Comparison of ENCODE assay signal across 8 cellular contexts in the genomic region with DNA sequence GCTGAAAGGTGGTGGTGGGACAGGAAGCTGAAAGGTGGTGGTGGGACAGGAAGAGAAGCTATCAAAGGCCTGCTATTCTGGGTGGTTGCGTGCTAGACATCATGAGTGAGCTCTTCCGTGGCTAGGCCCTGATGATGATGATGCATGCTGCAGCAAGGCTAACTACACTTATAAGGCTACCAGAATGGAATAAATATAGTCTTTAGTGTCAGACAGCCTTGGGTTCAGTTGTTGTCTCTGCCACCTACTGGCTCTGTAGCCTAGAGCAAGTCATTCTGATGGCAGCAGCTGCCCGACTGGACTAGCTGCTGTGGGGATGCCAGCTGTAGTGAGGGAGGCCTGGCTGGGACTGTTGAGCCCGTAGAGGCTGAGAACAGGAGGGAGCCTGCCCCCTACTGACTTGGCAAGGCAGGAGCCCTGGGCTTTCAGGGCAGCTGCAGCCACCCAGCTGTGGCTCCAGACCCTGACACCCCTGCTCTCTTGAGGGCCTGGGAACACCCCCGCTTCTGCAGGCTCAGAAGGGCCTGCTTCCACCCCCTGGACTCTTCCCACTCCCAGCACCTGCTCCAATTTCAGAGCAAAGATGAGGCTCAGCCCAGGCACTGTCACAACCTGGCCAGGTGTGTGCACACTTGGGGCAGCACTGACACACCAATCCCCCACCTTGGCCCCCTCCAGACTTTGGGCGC. TPM values are rescaled to one million over a fixed set of nuclear protein-coding genes. Genes with fewer than 3 reads are reported as not detected.
DNase-seq lines count a peak whose midpoint lies in the region; ATAC-seq and TF ChIP-seq lines count a peak whose summit lies in the region.

No MANE protein-coding gene starts in this region.

- no peak overlapping the region for H3K4me3 ChIP-seq in hepatocyte

- DNase-seq in NCI-H146 (lab: John Stamatoyannopoulos, UW) (peak; percentile 13), NCI-H146 treated with DMSO at 0.1 percent for 48 hours (lab: John Stamatoyannopoulos, UW; ENCODE audit: unreplicated experiment) (no peak), hepatocyte (ENCODE audit: low spot score) (peak; percentile 9), NCI-H69 (lab: John Stamatoyannopoulos, UW) (no peak), H4 (ENCODE audit: low spot score) (no peak), posterior vena cava (ENCODE audit: low spot score) (no peak)
- DNase-seq in activated CD4-positive, alpha-beta T cell treated with anti-CD3 and anti-CD28 coated beads for 4 hours = peak; percentile 65 to 69

- H3K36me3 ChIP-seq in hepatocyte (replicated peaks; ENCODE audit: insufficient read depth, low read depth) = no peaks in the 10 kb centered on the region

- H2AFZ ChIP-seq in hepatocyte = no peak overlapping the region

- no peak for TF ChIP-seq CTCF in hepatocyte (IDR thresholded peaks at IDR 0.05; ENCODE audit: poor library complexity)

- ATAC-seq in HG03159 (IDR thresholded peaks at IDR 0.05; ENCODE audit: unreplicated experiment) = peak; percentile 78

- no peaks in the 10 kb centered on the region for H3K27me3 ChIP-seq in hepatocyte

- H3K4me1 ChIP-seq in hepatocyte (ENCODE audit: insufficient read depth) = no peaks in the 10 kb centered on the region

- no peaks in the 10 kb centered on the region for H3K9me3 ChIP-seq in hepatocyte (ENCODE audit: low read depth)

- no peak overlapping the region for H3K27ac ChIP-seq in hepatocyte

- no peaks in the 10 kb centered on the region for H4K20me1 ChIP-seq in hepatocyte (ENCODE audit: insufficient read depth, poor library complexity, severe bottlenecking)

- 88% methylated on average over 5 of the region's 6 CpGs for WGBS in hepatocyte (ENCODE audit: low lambda C conversion rate, missing lambda C conversion rate)

- H3K4me2 ChIP-seq in hepatocyte = no peak overlapping the region

- no peaks in the 10 kb centered on the region for H3K79me2 ChIP-seq in hepatocyte

- H3K9me2 ChIP-seq in hepatocyte (replicated peaks; ENCODE audit: insufficient read depth) = no peaks in the 10 kb centered on the region

- intact Hi-C loops in posterior vena cava (cut with DNase I) = no loop called here

RNA-seq across cellular contexts. Expression of gene ZBED2, which starts 21.4 kb away (rescaled TPM):
- total RNA-seq in hepatocyte (0.32 and 0.50 TPM in 2 replicates), posterior vena cava (not detected)
- polyA plus RNA-seq in hepatocyte = 0.66 and 1.5 TPM in 2 replicates
- not detected in 2 replicates for total RNA-seq in H4 (2014; rRNA removed; shearing (Covaris generic))

RNA-seq across cellular contexts. Expression of gene PLCXD2, which starts 57.9 kb away (rescaled TPM):
- 6.2 and 12.4 TPM in 2 replicates for total RNA-seq in hepatocyte
- 12.1 and 15.6 TPM in 2 replicates for polyA plus RNA-seq in hepatocyte
- 0.46 and 2.0 TPM in 2 replicates for total RNA-seq in H4 (2014; rRNA removed; shearing (Covaris generic))
- total RNA-seq in posterior vena cava = under 1 TPM; 0.69 to 0.95 TPM

Comparison
In these comparisons a context has a peak if more than half of its experiments do, and no peak if none do; other contexts are left out.
1. DNase-seq: peak in NCI-H146 (single experiment), activated CD4-positive, alpha-beta T cell treated with anti-CD3 and anti-CD28 coated beads for 4 hours (2 of 2) and hepatocyte (single experiment); none in NCI-H146 treated with DMSO at 0.1 percent for 48 hours (single experiment), NCI-H69 (single experiment), H4 (single experiment) and posterior vena cava (single experiment).